ENCODE assay signal across 1 cellular context in the genomic region with DNA sequence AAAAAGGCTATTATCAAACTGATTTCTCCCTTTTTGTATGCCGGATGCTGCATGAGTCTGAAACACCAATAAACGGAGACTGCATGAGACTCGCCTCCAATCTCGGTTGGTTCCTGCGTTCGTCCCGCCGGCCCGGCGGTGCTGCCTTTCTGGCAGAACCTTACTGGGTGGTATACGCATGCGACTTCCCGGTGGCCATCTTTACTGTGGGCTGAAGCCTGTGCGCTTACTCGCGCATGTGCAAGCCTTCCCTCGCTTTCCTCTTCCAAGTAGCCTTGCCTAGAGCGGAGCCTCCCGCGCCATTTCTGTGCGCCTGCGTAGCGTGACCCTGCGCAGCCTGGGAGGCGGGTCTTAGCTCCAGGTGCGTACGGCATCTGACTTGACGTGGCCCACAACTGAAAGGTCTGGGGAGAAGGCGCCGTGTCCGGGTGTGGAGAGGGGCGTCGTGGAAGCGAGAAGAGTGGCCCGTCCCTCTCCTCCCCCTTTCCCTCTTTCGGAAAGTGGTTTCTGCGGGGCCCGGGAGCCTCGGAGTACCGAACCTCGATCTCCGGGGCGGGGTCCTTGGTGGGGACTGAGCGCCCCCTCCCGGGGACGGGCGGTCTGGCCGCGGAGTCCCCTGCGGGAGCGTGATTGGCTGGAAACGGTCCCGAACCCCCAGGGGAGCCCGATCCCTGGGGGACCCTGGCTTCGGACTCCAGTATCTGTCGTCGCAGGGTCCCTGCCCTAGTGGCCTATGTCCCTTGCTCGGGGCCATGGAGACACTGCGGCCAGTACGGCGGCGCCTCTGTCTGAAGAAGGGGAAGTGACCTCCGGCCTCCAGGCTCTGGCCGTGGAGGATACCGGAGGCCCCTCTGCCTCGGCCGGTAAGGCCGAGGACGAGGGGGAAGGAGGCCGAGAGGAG.
A peak's percentile ranks its signal among the peaks of the same experiment; 100 is the strongest.
TF ChIP-seq lines count a peak whose summit lies in the region.

A gene (plus strand): TSS at position 360 of the 901 bp plus-strand sequence. CDS start 374 bp downstream, at position 734.

TF ChIP-seq in H1, 55 proteins besides CTCF, POLR2A, EP300 and RAD21:
- TF ChIP-seq PHF8 (conservative IDR thresholded peaks at IDR 0.05; ENCODE audit: low read depth, low read length) (peak; percentile 73), SIX5 (IDR thresholded peaks at IDR 0.05; ENCODE audit: low read depth, low read length) (peak; percentile 47), SP1 (IDR thresholded peaks at IDR 0.05; ENCODE audit: low read depth, low read length) (peak; percentile 45), NRF1 (IDR thresholded peaks at IDR 0.05; ENCODE audit: low read depth, low read length) (peak; percentile 99), POLR2AphosphoS5 (IDR thresholded peaks at IDR 0.05; ENCODE audit: low read depth, low read length) (peak; percentile 93), TBP (IDR thresholded peaks at IDR 0.05; ENCODE audit: low read depth, low read length) (peak; percentile 87), SRF (IDR thresholded peaks at IDR 0.05; ENCODE audit: low read depth, low read length) (no peak), MAFK (IDR thresholded peaks at IDR 0.05; ENCODE audit: low read depth, low read length) (no peak), YY1 (IDR thresholded peaks at IDR 0.05; ENCODE audit: low read depth, low read length) (peak; percentile 100), SIN3A (conservative IDR thresholded peaks at IDR 0.05 in 1 of 2, IDR thresholded peaks at IDR 0.05 in 1 of 2; ENCODE audit: low read depth in 1 of 2, low read length in 2 of 2) (peak in 1 of 2 experiments; percentile 73; a peak in 2 of 4 replicates), EGR1 (IDR thresholded peaks at IDR 0.05; ENCODE audit: borderline replicate concordance, low read depth, low read length) (no peak), GABPA (IDR thresholded peaks at IDR 0.05; ENCODE audit: borderline replicate concordance, insufficient read depth, low read length) (no peak), SP4 (IDR thresholded peaks at IDR 0.05; ENCODE audit: low read length) (peak; percentile 85; the same call in 1 of the 2 replicates), KDM5A (IDR thresholded peaks at IDR 0.05; ENCODE audit: low read length) (peak; percentile 59; the same call in 1 of the 2 replicates), TAF1 (IDR thresholded peaks at IDR 0.05; ENCODE audit: low read depth, low read length) (peak; percentile 87), CHD1 (IDR thresholded peaks at IDR 0.05; ENCODE audit: low read depth, low read length) (peak; percentile 83), HDAC2 (IDR thresholded peaks at IDR 0.05; ENCODE audit: borderline replicate concordance in 1 of 2, low read depth in 2 of 2, low read length in 2 of 2) (0 out of 4 replicates have a peak, but pooled peaks of 1 of the 2 experiments have one; percentile 25), TCF12 (IDR thresholded peaks at IDR 0.05; ENCODE audit: low read depth, low read length) (0 out of 2 replicates have a peak, but pooled peaks have one; percentile 46), BACH1 (IDR thresholded peaks at IDR 0.05; ENCODE audit: low read length) (peak; percentile 33; the same call in 1 of the 2 replicates), CTBP2 (IDR thresholded peaks at IDR 0.05; ENCODE audit: borderline replicate concordance, insufficient read depth, insufficient read length, low read length) (peak; percentile 33), ASH2L (IDR thresholded peaks at IDR 0.05; ENCODE audit: low read length) (no peak), TAF7 (optimal IDR thresholded peaks at IDR 0.05; ENCODE audit: borderline replicate concordance, low read depth, low read length) (peak; percentile 16), RXRA (IDR thresholded peaks at IDR 0.05; ENCODE audit: insufficient read depth, low read depth, low read length) (no peak), RBBP5 (IDR thresholded peaks at IDR 0.05; ENCODE audit: borderline replicate concordance, low read depth, low read length) (peak; percentile 59), SP2 (IDR thresholded peaks at IDR 0.05; ENCODE audit: low read length) (peak; percentile 31; the same call in 1 of the 2 replicates), CREB1 (IDR thresholded peaks at IDR 0.05) (peak; percentile 95), EZH2 (IDR thresholded peaks at IDR 0.05; ENCODE audit: low read depth, low read length, severe bottlenecking) (no peak)
- TF ChIP-seq, protein P1, sequence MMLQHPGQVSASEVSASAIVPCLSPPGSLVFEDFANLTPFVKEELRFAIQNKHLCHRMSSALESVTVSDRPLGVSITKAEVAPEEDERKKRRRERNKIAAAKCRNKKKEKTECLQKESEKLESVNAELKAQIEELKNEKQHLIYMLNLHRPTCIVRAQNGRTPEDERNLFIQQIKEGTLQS (IDR thresholded peaks at IDR 0.05; ENCODE audit: insufficient read depth, low read depth, low read length) = peak; percentile 64
- TF ChIP-seq, protein P2, sequence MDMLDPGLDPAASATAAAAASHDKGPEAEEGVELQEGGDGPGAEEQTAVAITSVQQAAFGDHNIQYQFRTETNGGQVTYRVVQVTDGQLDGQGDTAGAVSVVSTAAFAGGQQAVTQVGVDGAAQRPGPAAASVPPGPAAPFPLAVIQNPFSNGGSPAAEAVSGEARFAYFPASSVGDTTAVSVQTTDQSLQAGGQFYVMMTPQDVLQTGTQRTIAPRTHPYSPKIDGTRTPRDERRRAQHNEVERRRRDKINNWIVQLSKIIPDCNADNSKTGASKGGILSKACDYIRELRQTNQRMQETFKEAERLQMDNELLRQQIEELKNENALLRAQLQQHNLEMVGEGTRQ (IDR thresholded peaks at IDR 0.05; ENCODE audit: low read length) = no peak
- TF ChIP-seq, protein P3, sequence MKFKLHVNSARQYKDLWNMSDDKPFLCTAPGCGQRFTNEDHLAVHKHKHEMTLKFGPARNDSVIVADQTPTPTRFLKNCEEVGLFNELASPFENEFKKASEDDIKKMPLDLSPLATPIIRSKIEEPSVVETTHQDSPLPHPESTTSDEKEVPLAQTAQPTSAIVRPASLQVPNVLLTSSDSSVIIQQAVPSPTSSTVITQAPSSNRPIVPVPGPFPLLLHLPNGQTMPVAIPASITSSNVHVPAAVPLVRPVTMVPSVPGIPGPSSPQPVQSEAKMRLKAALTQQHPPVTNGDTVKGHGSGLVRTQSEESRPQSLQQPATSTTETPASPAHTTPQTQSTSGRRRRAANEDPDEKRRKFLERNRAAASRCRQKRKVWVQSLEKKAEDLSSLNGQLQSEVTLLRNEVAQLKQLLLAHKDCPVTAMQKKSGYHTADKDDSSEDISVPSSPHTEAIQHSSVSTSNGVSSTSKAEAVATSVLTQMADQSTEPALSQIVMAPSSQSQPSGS (IDR thresholded peaks at IDR 0.05; ENCODE audit: low read length) = peak; percentile 50; the same call in 1 of the 2 replicates
- TF ChIP-seq, protein P4, sequence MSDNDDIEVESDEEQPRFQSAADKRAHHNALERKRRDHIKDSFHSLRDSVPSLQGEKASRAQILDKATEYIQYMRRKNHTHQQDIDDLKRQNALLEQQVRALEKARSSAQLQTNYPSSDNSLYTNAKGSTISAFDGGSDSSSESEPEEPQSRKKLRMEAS (IDR thresholded peaks at IDR 0.05) = peak; percentile 95
- TF ChIP-seq, protein P5, sequence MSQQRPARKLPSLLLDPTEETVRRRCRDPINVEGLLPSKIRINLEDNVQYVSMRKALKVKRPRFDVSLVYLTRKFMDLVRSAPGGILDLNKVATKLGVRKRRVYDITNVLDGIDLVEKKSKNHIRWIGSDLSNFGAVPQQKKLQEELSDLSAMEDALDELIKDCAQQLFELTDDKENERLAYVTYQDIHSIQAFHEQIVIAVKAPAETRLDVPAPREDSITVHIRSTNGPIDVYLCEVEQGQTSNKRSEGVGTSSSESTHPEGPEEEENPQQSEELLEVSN (IDR thresholded peaks at IDR 0.05) = peak; percentile 94
